34 cellular contexts compared by ENCODE assay signal in genomic region chr2:103367877-103368276, GRCh38.
DNase-seq lines count a peak whose midpoint lies in the region; ATAC-seq, FAIRE-seq and TF ChIP-seq lines count a peak whose summit lies in the region.
"Had no signal": no experiment of that assay in that cellular context is flagged by ENCODE, and none has a peak within 500 bp of the region (broad histone marks: within the 10 kb centered on the region; RNA-seq: fewer than 3 reads in every experiment).

No MANE protein-coding gene starts in this region.

- no peak overlapping the region for H2BK120ac ChIP-seq in IMR-90 (ENCODE audit: low read depth, low read length)

- H3K4me1 ChIP-seq in HepG2 (ENCODE audit: insufficient read depth, low read length): no peaks in the 10 kb centered on the region
- H3K4me1 ChIP-seq in right lobe of liver: no peaks in the 10 kb centered on the region
- no peaks in the 10 kb centered on the region for H3K4me1 ChIP-seq in IMR-90 (ENCODE audit: control insufficient read depth, insufficient read depth, low read length)
- H3K4me1 ChIP-seq: A549; BE2C; BLaER1; BLaER1 treated with 17β-estradiol and CSF1 and Interleukin-3, amounts not matched to agents 10 nM and 100 nM; Caco-2 had no signal

- no peak overlapping the region for H2BK5ac ChIP-seq in IMR-90 (ENCODE audit: low read depth, low read length, poor library complexity, severe bottlenecking)

- H2AK5ac ChIP-seq in IMR-90 (ENCODE audit: low read depth, low read length): no peak overlapping the region

- no peak overlapping the region for H3K4ac ChIP-seq in IMR-90 (ENCODE audit: low read depth, low read length)

- no peak overlapping the region for H3K4me3 Mint-ChIP-seq in WTC11
- H3K4me3 Mint-ChIP-seq: B cell; CD14-positive monocyte; CD4-positive, alpha-beta memory T cell; CD4-positive, alpha-beta T cell; CD4-positive, CD25-positive, alpha-beta regulatory T cell; CD8-positive, alpha-beta memory T cell; CD8-positive, alpha-beta T cell had no signal

- 2% methylated on average over 4 of the region's 4 CpGs for WGBS in HepG2 (ENCODE audit: low lambda C conversion rate)
- WGBS in right lobe of liver (ENCODE audit: insufficient coverage, low coverage, low lambda C conversion rate, missing lambda C conversion rate): 45% methylated on average over 4 of the region's 4 CpGs
- no CpG with 5 or more reads among the region's 4 CpGs for WGBS in IMR-90 (ENCODE audit: extremely low coverage in 2 of 2, insufficient read length in 1 of 2), 2 experiments

- TF ChIP-seq EP300 in HepG2 (IDR thresholded peaks at IDR 0.05; ENCODE audit: low read depth in 2 of 2, low read length in 2 of 2) (no peak), HepG2 (CRISPR knock-in tag; IDR thresholded peaks at IDR 0.05; ENCODE audit: borderline replicate concordance) (no peak)

- H3K9me1 ChIP-seq in IMR-90 (ENCODE audit: insufficient read depth, low read length): no peaks in the 10 kb centered on the region

- H2AK9ac ChIP-seq in IMR-90 (replicated peaks; ENCODE audit: low read depth, low read length, poor library complexity): no peak overlapping the region

- H3K4me1 Mint-ChIP-seq in WTC11: peaks cover 12% of the 10 kb centered on the region
- H3K4me1 Mint-ChIP-seq: B cell; CD14-positive monocyte; CD4-positive, alpha-beta memory T cell; CD4-positive, CD25-positive, alpha-beta regulatory T cell; CD8-positive, alpha-beta memory T cell had no signal

- no peak overlapping the region for H4K5ac ChIP-seq in IMR-90 (ENCODE audit: low read depth, low read length)

- DNase-seq in HepG2 (ENCODE audit: low spot score) (no peak), right lobe of liver (no peak), D721Med (ENCODE audit: insufficient read length, low spot score) (no peak), IMR-90 (no peak), WTC11 (ENCODE audit: low spot score) (no peak)
- no peak for DNase-seq in stimulated activated naive CD8-positive, alpha-beta T cell treated with anti-CD3 and anti-CD28 coated beads, Interleukin-15, Interleukin-2, amounts not matched to agents 100 U/mL and 50 U/mL, for 24 hours
- DNase-seq: 8988T; ACHN; AML-193; BE2C; C1 segment of cervical spinal cord; Caco-2; Calu3; CD4-positive, alpha-beta memory T cell; CD4-positive, alpha-beta T cell; CD4-positive, CD25-positive, alpha-beta regulatory T cell; CD8-positive, alpha-beta memory T cell; CD8-positive, alpha-beta T cell; COR-L47; DMS 273 treated with DMSO at 0.1 percent for 48 hours; DMS153; DMS53; DMS79; DMS79 treated with DMSO at 0.1 percent for 48 hours; DND-41; EL had no signal

- H3K14ac ChIP-seq in IMR-90 (replicated peaks; ENCODE audit: low read depth, low read length): no peak overlapping the region

- no peaks in the 10 kb centered on the region for H3K79me1 ChIP-seq in IMR-90 (ENCODE audit: low read depth in 1 of 2, low read length in 2 of 2)

- in situ Hi-C loops in HepG2 (cut with HindIII; ENCODE audit: extremely low pct_ligation_motif_present, low pct_unique_long_range_greater_than_20kb): no loop called here
- in situ Hi-C loops in IMR-90 (cut with MboI; ENCODE audit: low sequenced_read_pairs): no loop called here

- H4K20me1 ChIP-seq in HepG2 (ENCODE audit: insufficient read depth, low read length): no peaks in the 10 kb centered on the region
- no peaks in the 10 kb centered on the region for H4K20me1 ChIP-seq in IMR-90 (ENCODE audit: insufficient read depth, low read length)
- H4K20me1 ChIP-seq: BLaER1; BLaER1 treated with 17β-estradiol and CSF1 and Interleukin-3, amounts not matched to agents 10 nM and 100 nM had no signal

- H3K27me3 ChIP-seq in HepG2 (ENCODE audit: control insufficient read depth in 1 of 2, insufficient read depth in 2 of 2, low read length in 2 of 2) (no peaks in the 10 kb centered on the region), right lobe of liver (no peaks in the 10 kb centered on the region), IMR-90 (ENCODE audit: control insufficient read depth, insufficient read depth, low read length) (no peaks in the 10 kb centered on the region)
- H3K27me3 ChIP-seq: BE2C; BLaER1; BLaER1 treated with 17β-estradiol and CSF1 and Interleukin-3, amounts not matched to agents 10 nM and 100 nM had no signal

- no peak overlapping the region for H2BK20ac ChIP-seq in IMR-90 (ENCODE audit: low read depth, low read length)

- H3K36me3 ChIP-seq in HepG2 (replicated peaks in 1 of 2; ENCODE audit: control insufficient read depth in 1 of 2, insufficient read depth in 2 of 2, low read length in 2 of 2) (no peaks in the 10 kb centered on the region), right lobe of liver (no peaks in the 10 kb centered on the region), IMR-90 (ENCODE audit: control insufficient read depth, insufficient read depth, low read length) (no peaks in the 10 kb centered on the region)
- H3K36me3 ChIP-seq: BE2C; BLaER1; BLaER1 treated with 17β-estradiol and CSF1 and Interleukin-3, amounts not matched to agents 10 nM and 100 nM had no signal

- no peaks in the 10 kb centered on the region for H3K27me3 Mint-ChIP-seq in WTC11 (ENCODE audit: low read depth)
- H3K27me3 Mint-ChIP-seq: B cell; CD4-positive, alpha-beta memory T cell; CD4-positive, alpha-beta T cell; CD4-positive, CD25-positive, alpha-beta regulatory T cell; CD8-positive, alpha-beta memory T cell had no signal

- H3K4me2 ChIP-seq in HepG2 (ENCODE audit: low read depth, low read length): no peak overlapping the region
- H3K4me2 ChIP-seq in IMR-90 (ENCODE audit: low read depth, low read length): no peak overlapping the region
- H3K4me2 ChIP-seq: A549; BLaER1; BLaER1 treated with 17β-estradiol and CSF1 and Interleukin-3, amounts not matched to agents 10 nM and 100 nM had no signal

- H3K23ac ChIP-seq in IMR-90 (ENCODE audit: low read depth, low read length): no peak overlapping the region

- H3K36me3 Mint-ChIP-seq in WTC11: peaks cover 5% of the 10 kb centered on the region
- H3K36me3 Mint-ChIP-seq: CD14-positive monocyte; CD4-positive, alpha-beta memory T cell; CD4-positive, CD25-positive, alpha-beta regulatory T cell; CD8-positive, alpha-beta memory T cell; CD8-positive, alpha-beta T cell had no signal

- no peak for TF ChIP-seq CTCF in HepG2 (CRISPR knock-in tag; IDR thresholded peaks at IDR 0.05)
- no peak for TF ChIP-seq CTCF in right lobe of liver (IDR thresholded peaks at IDR 0.05)
- TF ChIP-seq CTCF in D721Med (IDR thresholded peaks at IDR 0.05; ENCODE audit: insufficient read depth, missing control alignments): no peak
- no peak for TF ChIP-seq CTCF in IMR-90 (conservative IDR thresholded peaks at IDR 0.05; ENCODE audit: low read depth, low read length)
- no peak for TF ChIP-seq CTCF in WTC11 (IDR thresholded peaks at IDR 0.05)

- H3K18ac ChIP-seq in IMR-90 (ENCODE audit: low read depth, low read length): no peak overlapping the region

- CTCF ChIA-PET in HepG2 (lab: Yijun Ruan, JAX; ENCODE audit: low intra/inter-chr PET ratio, low total read pairs) (no interaction called here), IMR-90 (lab: Yijun Ruan, JAX) (no interaction called here), WTC11 (lab: Charles Lee) (no interaction called here)

- no peak for FAIRE-seq in HepG2 (lab: Jason Lieb, UNC)
- FAIRE-seq in D721Med (lab: Jason Lieb, UNC): peak; percentile 55
- FAIRE-seq: A204.1, A549 had no signal

- H3K9ac ChIP-seq in HepG2 (ENCODE audit: insufficient read depth, low read depth, low read length) (no peak overlapping the region), IMR-90 (ENCODE audit: low read depth, low read length) (no peak overlapping the region)
- H3K9ac ChIP-seq: BLaER1; BLaER1 treated with 17β-estradiol and CSF1 and Interleukin-3, amounts not matched to agents 10 nM and 100 nM had no signal

- no peak overlapping the region for H3K27ac ChIP-seq in HepG2 (ENCODE audit: extremely low read length, insufficient read depth, low read length)
- no peak overlapping the region for H3K27ac ChIP-seq in right lobe of liver
- no peak overlapping the region for H3K27ac ChIP-seq in IMR-90 (ENCODE audit: insufficient read depth, low read length)
- H3K27ac ChIP-seq: 22Rv1; A549; BLaER1; BLaER1 treated with 17β-estradiol and CSF1 and Interleukin-3, amounts not matched to agents 10 nM and 100 nM; C4-2B had no signal

- H3K9me3 ChIP-seq in HepG2 (ENCODE audit: low read length) (no peaks in the 10 kb centered on the region), right lobe of liver (no peaks in the 10 kb centered on the region), IMR-90 (ENCODE audit: control insufficient read depth, insufficient read depth, low read length) (peaks cover 2% of the 10 kb centered on the region; the same call in 1 of the 2 replicates)
- H3K9me3 ChIP-seq: A549; BE2C; BLaER1; BLaER1 treated with 17β-estradiol and CSF1 and Interleukin-3, amounts not matched to agents 10 nM and 100 nM; Caco-2 had no signal

- POLR2A ChIA-PET in HepG2 (lab: Yijun Ruan, JAX) (no interaction called here), IMR-90 (lab: Charles Lee; ENCODE audit: unreplicated experiment) (no interaction called here), WTC11 (lab: Charles Lee) (no interaction called here)

- peaks cover 6% of the 10 kb centered on the region for H3K9me3 Mint-ChIP-seq in WTC11

- no peaks in the 10 kb centered on the region for H3K79me2 ChIP-seq in HepG2 (ENCODE audit: insufficient read depth, low read length)

- TF ChIP-seq RAD21 in HepG2 (CRISPR knock-in tag; IDR thresholded peaks at IDR 0.05) (no peak), IMR-90 (IDR thresholded peaks at IDR 0.05; ENCODE audit: low read length) (no peak)

- H3K27ac Mint-ChIP-seq in WTC11: no peak overlapping the region
- H3K27ac Mint-ChIP-seq: B cell; CD4-positive, alpha-beta memory T cell; CD4-positive, alpha-beta T cell; CD4-positive, CD25-positive, alpha-beta regulatory T cell; CD8-positive, alpha-beta memory T cell; CD8-positive, alpha-beta T cell had no signal

- intact Hi-C loops in HepG2 (cut with micrococcal nuclease; ENCODE audit: unreplicated experiment): no loop called here
- intact Hi-C loops in right lobe of liver (cut with DNase I): no loop called here
- intact Hi-C loops in IMR-90 (cut with micrococcal nuclease): no loop called here

- H2AFZ ChIP-seq in HepG2 (ENCODE audit: low read length): no peak overlapping the region
- no peak overlapping the region for H2AFZ ChIP-seq in IMR-90 (replicated peaks; ENCODE audit: low read length, poor library complexity)

- TF ChIP-seq POLR2A in HepG2 (IDR thresholded peaks at IDR 0.05; ENCODE audit: insufficient read depth in 1 of 2, low read depth in 2 of 2, low read length in 2 of 2) (no peak), right lobe of liver (IDR thresholded peaks at IDR 0.05) (no peak), IMR-90 (IDR thresholded peaks at IDR 0.05; ENCODE audit: low read depth, low read length) (no peak)

- no peak for ATAC-seq in HepG2
- no peak for ATAC-seq in right lobe of liver
- no peak for ATAC-seq in IMR-90 (ENCODE audit: low read depth)
- no peak for ATAC-seq in stimulated activated naive CD8-positive, alpha-beta T cell treated with anti-CD3 and anti-CD28 coated beads, Interleukin-15, Interleukin-2, amounts not matched to agents 100 U/mL and 50 U/mL, for 24 hours
- ATAC-seq in WTC11: no peak
- ATAC-seq: A549; CD8-positive, alpha-beta T cell had no signal

- dilution Hi-C loops in IMR-90 (cut with HindIII; ENCODE audit: low sequenced_read_pairs, unreplicated experiment): no loop called here

- H4K91ac ChIP-seq in IMR-90 (ENCODE audit: insufficient read depth, low read depth, low read length): no peak overlapping the region

- H2BK15ac ChIP-seq in IMR-90 (ENCODE audit: low read depth, low read length): no peak overlapping the region

- BruUV-seq in HepG2 (replicated peaks; lab: Mats Ljungman, UMichigan): no TSS peak
- BruUV-seq in IMR-90 (replicated peaks; lab: Mats Ljungman, UMichigan): no TSS peak

- no peak overlapping the region for H3K4me3 ChIP-seq in HepG2 (replicated peaks in 1 of 3; ENCODE audit: insufficient read depth in 1 of 3, low read depth in 2 of 3, low read length in 3 of 3)
- no peak overlapping the region for H3K4me3 ChIP-seq in right lobe of liver
- H3K4me3 ChIP-seq in IMR-90 (ENCODE audit: insufficient read depth, low read depth, low read length): no peak overlapping the region
- H3K4me3 ChIP-seq: A549; BLaER1; BLaER1 treated with 17β-estradiol and CSF1 and Interleukin-3, amounts not matched to agents 10 nM and 100 nM had no signal

- no peak overlapping the region for H4K8ac ChIP-seq in IMR-90 (ENCODE audit: low read depth in 2 of 2, low read length in 2 of 2)

- no peak overlapping the region for H3K56ac ChIP-seq in IMR-90 (ENCODE audit: extremely low read depth, insufficient read depth, low read length)
